Comparison of ENCODE assay signal across 8 cellular contexts in the genomic region with DNA sequence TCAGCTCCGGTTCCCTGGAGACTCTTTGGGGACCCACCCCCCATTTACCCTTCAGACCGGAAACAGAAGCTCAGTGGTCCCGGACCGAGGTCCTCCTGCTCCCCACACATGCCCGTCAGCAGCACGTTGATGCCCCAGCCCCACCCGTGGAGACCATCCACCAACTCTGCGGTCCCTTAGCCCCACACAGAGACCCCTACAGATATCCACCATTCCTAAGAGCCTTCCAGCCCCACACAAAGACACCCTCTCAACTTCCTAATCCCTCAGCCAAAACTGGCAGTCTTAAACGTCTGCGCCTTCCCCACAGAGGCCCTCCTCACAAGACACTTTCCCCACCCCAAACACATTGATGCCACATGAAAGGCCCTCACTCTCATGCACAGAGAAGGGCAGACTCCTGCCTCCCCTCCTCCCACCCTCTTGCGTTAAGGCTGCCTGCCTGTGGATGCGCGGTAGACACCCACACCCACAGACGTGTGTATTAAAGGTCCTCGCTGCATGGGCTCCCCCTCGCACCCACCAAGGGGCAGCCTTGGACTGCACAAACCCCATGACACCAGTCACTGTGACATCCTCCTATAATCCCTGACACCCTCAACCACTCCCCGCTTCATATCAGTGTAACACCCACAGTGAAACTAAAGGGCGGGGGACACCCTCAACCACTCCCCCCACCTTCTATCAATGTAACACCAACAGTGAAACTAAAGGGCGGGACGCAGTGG. TPM values are rescaled to one million over a fixed set of nuclear protein-coding genes. Genes with fewer than 3 reads are reported as not detected.
A peak's percentile ranks its signal among the peaks of the same experiment; 100 is the strongest.
DNase-seq lines count a peak whose midpoint lies in the region; ATAC-seq, FAIRE-seq and TF ChIP-seq lines count a peak whose summit lies in the region.

No MANE protein-coding gene starts in this region.

- TF ChIP-seq CTCF in CD14-positive monocyte (IDR thresholded peaks at IDR 0.05): no peak
- no peak for TF ChIP-seq CTCF in cardiac fibroblast (IDR thresholded peaks at IDR 0.05; ENCODE audit: low read depth, low read length)

- FAIRE-seq in frontal cortex (lab: Jason Lieb, UNC): no peak

- H3K27me3 Mint-ChIP-seq in CD14-positive monocyte (ENCODE audit: low read depth in 3 of 3): peaks cover 0 to 1% (median 0%) of the 10 kb centered on the region in 3 donors

- ATAC-seq in HG03045 (IDR thresholded peaks at IDR 0.05; ENCODE audit: unreplicated experiment) (peak; percentile 4), left colon (peak; percentile 52)

- DNase-seq in CD14-positive monocyte (ENCODE audit: low spot score): no peak
- peak in 4 of 5 experiments; percentile 19 to 92 (median 60) for DNase-seq in T-helper 2 cell
- peak; percentile 11 to 21 for DNase-seq in cardiac fibroblast (ENCODE audit: low read depth in 2 of 2)
- peak in 1 of 2 donors; percentile 51 for DNase-seq in left colon
- peak; percentile 73 to 81 (median 78) for DNase-seq in stimulated activated naive CD4-positive, alpha-beta T cell (lab: John Stamatoyannopoulos, UW)
- no peak for DNase-seq in frontal cortex (ENCODE audit: low spot score in 2 of 2)
- DNase-seq in HuH-7 (ENCODE audit: low spot score): no peak

- H3K4me1 Mint-ChIP-seq in CD14-positive monocyte: peaks cover 50% of the 10 kb centered on the region

- H3K4me3 ChIP-seq in cardiac fibroblast (replicated peaks in 1 of 2; ENCODE audit: low read depth in 2 of 2, low read length in 2 of 2): peak overlapping the region; percentile 69 to 87

- H3K36me3 Mint-ChIP-seq in CD14-positive monocyte: peaks cover 0 to 9% of the 10 kb centered on the region in 2 donors

- intact Hi-C loops in CD14-positive monocyte (cut with micrococcal nuclease): no loop called here
- intact Hi-C loops in left colon (cut with DNase I, micrococcal nuclease): loop anchor here in 1 of 2 donors (5.0 kb wide), 2 partner anchors 281 to 571 kb away; no protein-coding TSS in a partner anchor

- peak overlapping the region; percentile 84 to 89 for H3K4me3 Mint-ChIP-seq in CD14-positive monocyte

- peak overlapping the region; percentile 23 to 93 (median 88) for H3K27ac Mint-ChIP-seq in CD14-positive monocyte

- no peaks in the 10 kb centered on the region for H3K9me3 Mint-ChIP-seq in CD14-positive monocyte

RNA-seq across cellular contexts. Expression of gene RFLNB, which starts 34.9 kb away (rescaled TPM):
- 10 to 100 TPM; 19.8 to 22.0 TPM for polyA plus RNA-seq in CD14-positive monocyte
- total RNA-seq in left colon (1 to 10 TPM; 4.4 to 9.5 TPM), frontal cortex (34.6 TPM)

RNA-seq across cellular contexts. Expression of gene RPH3AL, which starts 58.2 kb away (rescaled TPM):
- 1 to 10 TPM in 1 of 2 donors, under 1 TPM in 1; 0.71 to 1.5 TPM for polyA plus RNA-seq in CD14-positive monocyte
- total RNA-seq in left colon: 10 to 100 TPM; 32.7 to 42.3 TPM
- 3.3 TPM for total RNA-seq in frontal cortex

Comparison
In these comparisons a context has a peak if more than half of its experiments do, and no peak if none do; other contexts are left out.
1. DNase-seq: peak in T-helper 2 cell (4 of 5), cardiac fibroblast (2 of 2) and stimulated activated naive CD4-positive, alpha-beta T cell (6 of 6); none in CD14-positive monocyte (single experiment), frontal cortex (0 of 2) and HuH-7 (single experiment).